ENCODE assay signal across 16 cellular contexts in genomic region chr20:34861386-34862084, GRCh38. TPM values are rescaled to one million over a fixed set of nuclear protein-coding genes. Genes with fewer than 3 reads are reported as not detected.
A peak's percentile ranks its signal among the peaks of the same experiment; 100 is the strongest.
DNase-seq lines count a peak whose midpoint lies in the region; ATAC-seq and TF ChIP-seq lines count a peak whose summit lies in the region.
"Had no signal": no experiment of that assay in that cellular context is flagged by ENCODE, and none has a peak within 500 bp of the region (broad histone marks: within the 10 kb centered on the region; RNA-seq: fewer than 3 reads in every experiment).

No MANE protein-coding gene starts in this region.

- H3K27ac Mint-ChIP-seq in CD14-positive monocyte, result no peak overlapping the region
- H3K27ac Mint-ChIP-seq: effector memory CD8-positive, alpha-beta T cell; stimulated activated memory B cell treated with anti-CD40 and anti-IgM and Interleukin-4, amounts not matched to agents 10 μg/mL and 1 μg/mL and 100 μg/mL, for 72 hours had no signal

- no peak for TF ChIP-seq POLR2A in body of pancreas (IDR thresholded peaks at IDR 0.05)

- 76 to 84% methylated on average over 7 of the region's 7 CpGs for WGBS in body of pancreas, 2 donors

- peaks cover 0 to 3% (median 2%) of the 10 kb centered on the region in 3 donors for H3K27me3 Mint-ChIP-seq in CD14-positive monocyte (ENCODE audit: low read depth in 3 of 3)
- H3K27me3 Mint-ChIP-seq: effector memory CD8-positive, alpha-beta T cell; stimulated activated memory B cell treated with anti-CD40 and anti-IgM and Interleukin-4, amounts not matched to agents 10 μg/mL and 1 μg/mL and 100 μg/mL, for 72 hours had no signal

- H3K27me3 ChIP-seq in body of pancreas (no peaks in the 10 kb centered on the region), skeletal muscle tissue (ENCODE audit: control insufficient read depth in 3 of 3, insufficient read depth in 3 of 3, low read length in 3 of 3) (no peaks in the 10 kb centered on the region)

- peak overlapping the region in 2 of 3 donors; percentile 34 to 57 for H3K9ac ChIP-seq in skeletal muscle tissue (ENCODE audit: low read depth in 1 of 3, low read length in 3 of 3)

- peaks cover 5% of the 10 kb centered on the region for H3K4me1 Mint-ChIP-seq in CD14-positive monocyte
- H3K4me1 Mint-ChIP-seq: neural crest cell; stimulated activated memory B cell treated with anti-CD40 and anti-IgM and Interleukin-4, amounts not matched to agents 10 μg/mL and 1 μg/mL and 100 μg/mL, for 72 hours had no signal

- H3K4me3 ChIP-seq in body of pancreas (no peak overlapping the region), skeletal muscle tissue (ENCODE audit: low read length in 3 of 3) (peak overlapping the region in 2 of 3 donors; percentile 38 to 66)
- H3K4me3 ChIP-seq: A549, lung, SK-N-MC had no signal

- peaks cover 6% of the 10 kb centered on the region for H3K4me1 ChIP-seq in body of pancreas
- peaks cover 24 to 32% (median 31%) of the 10 kb centered on the region in 3 donors for H3K4me1 ChIP-seq in skeletal muscle tissue (ENCODE audit: control insufficient read depth in 3 of 3, insufficient read depth in 3 of 3, low read length in 3 of 3)
- H3K4me1 ChIP-seq: A549 had no signal

- H3K9me3 Mint-ChIP-seq in CD14-positive monocyte, result peaks cover 0 to 1% (median 0%) of the 10 kb centered on the region in 7 donors
- H3K9me3 Mint-ChIP-seq: effector memory CD8-positive, alpha-beta T cell; neural crest cell; stimulated activated memory B cell treated with anti-CD40 and anti-IgM and Interleukin-4, amounts not matched to agents 10 μg/mL and 1 μg/mL and 100 μg/mL, for 72 hours had no signal

- H3K36me3 ChIP-seq in body of pancreas (replicated peaks in 1 of 2; ENCODE audit: insufficient read depth in 1 of 2, low read depth in 2 of 2) (no peaks in the 10 kb centered on the region), skeletal muscle tissue (ENCODE audit: control insufficient read depth in 3 of 3, insufficient read depth in 3 of 3, low read length in 3 of 3) (peaks cover 7 to 17% (median 8%) of the 10 kb centered on the region in 3 donors)

- no peak overlapping the region for H3K4me3 Mint-ChIP-seq in CD14-positive monocyte
- H3K4me3 Mint-ChIP-seq: effector memory CD8-positive, alpha-beta T cell; neural crest cell; stimulated activated memory B cell treated with anti-CD40 and anti-IgM and Interleukin-4, amounts not matched to agents 10 μg/mL and 1 μg/mL and 100 μg/mL, for 72 hours had no signal

- H3K9me3 ChIP-seq in body of pancreas, result no peaks in the 10 kb centered on the region
- H3K9me3 ChIP-seq in skeletal muscle tissue (ENCODE audit: control insufficient read depth in 3 of 3, low read length in 3 of 3), result no peaks in the 10 kb centered on the region
- H3K9me3 ChIP-seq: A549 had no signal

- peaks cover 7 to 10% of the 10 kb centered on the region in 2 donors for H3K36me3 Mint-ChIP-seq in CD14-positive monocyte

- ATAC-seq in body of pancreas, result peak; percentile 80
- ATAC-seq: A549; effector memory CD8-positive, alpha-beta T cell; stimulated activated memory B cell treated with anti-CD40 and anti-IgM and Interleukin-4, amounts not matched to agents 10 μg/mL and 1 μg/mL and 100 μg/mL, for 72 hours had no signal

- peak; percentile 33 to 55 for DNase-seq in NCI-H2081 (lab: John Stamatoyannopoulos, UW)
- DNase-seq in NCI-H2081 treated with DMSO at 0.1 percent for 48 hours (lab: John Stamatoyannopoulos, UW), result no peak
- peak; percentile 6 for DNase-seq in NCI-H1417 treated with DMSO at 0.1 percent for 48 hours (lab: John Stamatoyannopoulos, UW)
- peak; percentile 64 to 86 (median 84) for DNase-seq in body of pancreas
- no peak for DNase-seq in SKM-1 (lab: John Stamatoyannopoulos, UW; ENCODE audit: unreplicated experiment)
- no peak for DNase-seq in RPMI8226
- DNase-seq in CD14-positive monocyte (ENCODE audit: low spot score), result no peak
- DNase-seq: activated naive CD4-positive, alpha-beta T cell; effector memory CD8-positive, alpha-beta T cell; MV-4-11 had no signal

- peak in 1 of 7 experiments; percentile 10 for TF ChIP-seq CTCF in body of pancreas (IDR thresholded peaks at IDR 0.05)
- no peak for TF ChIP-seq CTCF in CD14-positive monocyte (IDR thresholded peaks at IDR 0.05)

- intact Hi-C loops in body of pancreas (cut with DNase I), result no loop called here
- intact Hi-C loops in CD14-positive monocyte (cut with micrococcal nuclease), result no loop called here

- H3K27ac ChIP-seq in body of pancreas (peak overlapping the region in 2 of 4 donors; percentile 28 to 40), skeletal muscle tissue (ENCODE audit: low read depth, low read length) (no peak overlapping the region)
- H3K27ac ChIP-seq: A549, SK-N-MC had no signal

RNA-seq across cellular contexts. Expression of gene GGT7, which starts 11.1 kb away (rescaled TPM):
- 10 to 100 TPM; 19.2 to 22.7 TPM for total RNA-seq in body of pancreas
- 2.6 TPM for total RNA-seq in skeletal muscle tissue
- 1 to 10 TPM; 2.1 to 2.4 TPM for polyA plus RNA-seq in CD14-positive monocyte

RNA-seq across cellular contexts. Expression of gene ACSS2, which starts 14.9 kb away (rescaled TPM):
- total RNA-seq in body of pancreas (10 to 100 TPM; 33.9 to 78.1 TPM), skeletal muscle tissue (71.0 TPM)
- 10 to 100 TPM; 37.7 to 48.4 TPM for polyA plus RNA-seq in CD14-positive monocyte

RNA-seq across cellular contexts. Expression of gene NCOA6, which starts 36.1 kb away (rescaled TPM):
- 10 to 100 TPM; 13.5 to 54.1 TPM for total RNA-seq in body of pancreas
- 14.6 TPM for total RNA-seq in skeletal muscle tissue
- polyA plus RNA-seq in CD14-positive monocyte, result 1 to 10 TPM; 2.8 to 3.9 TPM

Comparison
In these comparisons a context has a peak if more than half of its experiments do, and no peak if none do; other contexts are left out.
1. DNase-seq: peak in NCI-H2081 (2 of 2), NCI-H1417 treated with DMSO at 0.1 percent for 48 hours (single experiment) and body of pancreas (4 of 4); none in NCI-H2081 treated with DMSO at 0.1 percent for 48 hours (single experiment), SKM-1 (single experiment), RPMI8226 (single experiment) and CD14-positive monocyte (single experiment).
2. H3K4me3 ChIP-seq: peak in skeletal muscle tissue (2 of 3); none in body of pancreas (0 of 2).